24 cellular contexts compared by ENCODE assay signal in the genomic region with DNA sequence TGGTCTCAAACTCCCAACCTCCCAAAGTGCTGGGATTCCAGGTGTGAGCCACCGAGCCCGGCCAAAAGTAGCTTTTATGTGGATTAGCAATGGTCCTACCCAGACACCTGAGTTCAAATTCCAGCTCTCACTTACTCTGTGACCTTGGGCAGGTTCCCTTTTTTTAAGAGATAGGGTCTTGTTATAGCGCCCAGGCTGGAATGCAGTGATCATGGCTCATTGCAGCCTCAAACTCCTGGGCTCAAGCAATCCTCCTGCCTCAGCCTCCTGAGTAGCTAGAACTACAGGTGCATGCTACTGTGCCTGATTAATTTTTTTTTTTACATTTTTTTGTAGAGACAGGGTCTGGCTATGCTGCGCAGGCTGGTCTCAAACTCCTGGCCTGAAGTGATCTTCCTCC.
"Had no signal": no experiment of that assay in that cellular context is flagged by ENCODE, and none has a peak within 500 bp of the region (broad histone marks: within the 10 kb centered on the region; RNA-seq: fewer than 3 reads in every experiment).

No MANE protein-coding gene starts in this region.

- H3K27ac Mint-ChIP-seq: activated CD4-positive, alpha-beta T cell treated with anti-CD3 and anti-CD28 coated beads, Interleukin-2, amount 10 ng/mL, durations not matched to agents 7 days and 5 days; activated CD8-positive, alpha-beta memory T cell treated with anti-CD3 and anti-CD28 coated beads, Interleukin-2, amount 10 ng/mL, durations not matched to agents 7 days and 5 days; activated CD8-positive, alpha-beta T cell treated with anti-CD3 and anti-CD28 coated beads for 36 hours; activated naive CD4-positive, alpha-beta T cell treated with anti-CD3 and anti-CD28 coated beads, Interleukin-2, amount 10 ng/mL, durations not matched to agents 7 days and 5 days; dendritic cell treated with granulocyte-macrophage colony-stimulating factor and Interleukin-4, amounts not matched to agents 40 ng/mL and 50 ng/mL, for 4 days; stimulated activated naive CD8-positive, alpha-beta T cell treated with anti-CD3 and anti-CD28 coated beads, Interleukin-15, amount 100 ng/mL, for 72 hours had no signal

- H3K4me3 ChIP-seq: body of pancreas, cardiac muscle cell, lower lobe of right lung, mucosa of descending colon, uterus had no signal

- H3K36me3 Mint-ChIP-seq: activated CD8-positive, alpha-beta memory T cell treated with anti-CD3 and anti-CD28 coated beads, Interleukin-2, amount 10 ng/mL, durations not matched to agents 7 days and 5 days had no signal

- H3K9me3 Mint-ChIP-seq: activated CD4-positive, alpha-beta T cell treated with anti-CD3 and anti-CD28 coated beads, Interleukin-2, amount 10 ng/mL, durations not matched to agents 7 days and 5 days; activated CD8-positive, alpha-beta T cell treated with anti-CD3 and anti-CD28 coated beads for 36 hours; activated naive CD4-positive, alpha-beta T cell treated with anti-CD3 and anti-CD28 coated beads, Interleukin-2, amount 10 ng/mL, durations not matched to agents 7 days and 5 days; dendritic cell treated with granulocyte-macrophage colony-stimulating factor and Interleukin-4, amounts not matched to agents 40 ng/mL and 50 ng/mL, for 4 days; stimulated activated naive CD8-positive, alpha-beta T cell treated with anti-CD3 and anti-CD28 coated beads, Interleukin-15, amount 100 ng/mL, for 72 hours had no signal

- H3K36me3 ChIP-seq: cardiac muscle cell, uterus had no signal

- H3K27ac ChIP-seq: body of pancreas, WERI-Rb-1 had no signal

- H3K27me3 Mint-ChIP-seq: activated CD4-positive, alpha-beta T cell treated with anti-CD3 and anti-CD28 coated beads, Interleukin-2, amount 10 ng/mL, durations not matched to agents 7 days and 5 days; activated CD8-positive, alpha-beta memory T cell treated with anti-CD3 and anti-CD28 coated beads, Interleukin-2, amount 10 ng/mL, durations not matched to agents 7 days and 5 days; activated CD8-positive, alpha-beta T cell treated with anti-CD3 and anti-CD28 coated beads for 36 hours; activated naive CD4-positive, alpha-beta T cell treated with anti-CD3 and anti-CD28 coated beads, Interleukin-2, amount 10 ng/mL, durations not matched to agents 7 days and 5 days; dendritic cell treated with granulocyte-macrophage colony-stimulating factor and Interleukin-4, amounts not matched to agents 40 ng/mL and 50 ng/mL, for 4 days; stimulated activated naive CD8-positive, alpha-beta T cell treated with anti-CD3 and anti-CD28 coated beads, Interleukin-15, amount 100 ng/mL, for 72 hours had no signal

- DNase-seq: activated CD4-positive, alpha-beta T cell treated with anti-CD3 and anti-CD28 coated beads, Interleukin-2, amount 10 ng/mL, durations not matched to agents 7 days and 5 days; activated CD4-positive, CD25-positive, alpha-beta regulatory T cell treated with anti-CD3 and anti-CD28 coated beads, Interleukin-2, amount 50 U/mL, for 72 hours; activated CD8-positive, alpha-beta memory T cell treated with anti-CD3 and anti-CD28 coated beads, Interleukin-2, amount 10 ng/mL, durations not matched to agents 7 days and 5 days; activated CD8-positive, alpha-beta T cell treated with anti-CD3 and anti-CD28 coated beads for 36 hours; activated effector memory CD4-positive, alpha-beta T cell treated with anti-CD3 and anti-CD28 coated beads, Interleukin-2, amount 50 U/mL, for 16 hours; activated naive CD4-positive, alpha-beta T cell treated with anti-CD3 and anti-CD28 coated beads, Interleukin-2, amount 10 ng/mL, durations not matched to agents 7 days and 5 days; activated T-cell treated with anti-CD3 and anti-CD28 coated beads for 4 hours; amygdala; body of pancreas; effector CD8-positive, alpha-beta T cell; erythroblast; foreskin melanocyte; kidney; lower lobe of right lung; mucosa of descending colon; occipital lobe; stimulated activated CD4-positive, alpha-beta T cell treated with anti-CD3 and anti-CD28 coated beads, Interleukin-1b, Interleukin-23, amount 100 ng/mL, for 48 hours; stimulated activated naive CD8-positive, alpha-beta T cell treated with anti-CD3 and anti-CD28 coated beads, Interleukin-15, amount 100 ng/mL, for 72 hours; T-helper 1 cell; trophoblast cell; uterus; WERI-Rb-1 had no signal

- ATAC-seq: activated CD8-positive, alpha-beta memory T cell treated with anti-CD3 and anti-CD28 coated beads, Interleukin-2, amount 10 ng/mL, durations not matched to agents 7 days and 5 days; activated CD8-positive, alpha-beta T cell treated with anti-CD3 and anti-CD28 coated beads for 36 hours; body of pancreas; lower lobe of right lung; mucosa of descending colon; stimulated activated naive CD8-positive, alpha-beta T cell treated with anti-CD3 and anti-CD28 coated beads, Interleukin-15, amount 100 ng/mL, for 72 hours had no signal

- H3K4me3 Mint-ChIP-seq: activated CD4-positive, alpha-beta T cell treated with anti-CD3 and anti-CD28 coated beads, Interleukin-2, amount 10 ng/mL, durations not matched to agents 7 days and 5 days; activated CD8-positive, alpha-beta memory T cell treated with anti-CD3 and anti-CD28 coated beads, Interleukin-2, amount 10 ng/mL, durations not matched to agents 7 days and 5 days; activated CD8-positive, alpha-beta T cell treated with anti-CD3 and anti-CD28 coated beads for 36 hours; activated naive CD4-positive, alpha-beta T cell treated with anti-CD3 and anti-CD28 coated beads, Interleukin-2, amount 10 ng/mL, durations not matched to agents 7 days and 5 days; dendritic cell treated with granulocyte-macrophage colony-stimulating factor and Interleukin-4, amounts not matched to agents 40 ng/mL and 50 ng/mL, for 4 days; stimulated activated naive CD8-positive, alpha-beta T cell treated with anti-CD3 and anti-CD28 coated beads, Interleukin-15, amount 100 ng/mL, for 72 hours had no signal

- H3K9me3 ChIP-seq: body of pancreas, lower lobe of right lung, mucosa of descending colon, uterus had no signal

- H3K27me3 ChIP-seq: body of pancreas, cardiac muscle cell, uterus had no signal
